ENCODE assay signal across 8 cellular contexts in the genomic region with DNA sequence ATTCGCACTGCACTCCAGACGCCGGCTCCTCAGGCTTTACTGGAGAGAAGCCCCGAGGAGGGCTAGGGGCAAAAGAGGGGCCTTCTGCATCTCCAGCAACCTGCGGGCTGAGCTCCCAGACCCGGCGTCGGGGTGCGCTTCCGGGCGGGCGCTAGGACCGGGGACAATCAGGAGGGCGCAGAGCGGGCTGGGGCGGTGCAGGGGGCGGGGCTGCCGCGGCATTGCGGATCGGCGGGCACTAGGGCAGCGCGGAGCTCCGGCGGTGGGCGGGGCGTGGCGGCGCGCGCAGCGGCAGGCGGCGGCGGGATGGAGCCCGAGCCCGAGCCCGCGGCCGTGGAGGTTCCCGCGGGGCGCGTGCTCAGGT. TPM values are rescaled to one million over a fixed set of nuclear protein-coding genes. Genes with fewer than 3 reads are reported as not detected.
DNase-seq lines count a peak whose midpoint lies in the region; ATAC-seq and TF ChIP-seq lines count a peak whose summit lies in the region.

A gene (plus strand): TSS at position 274 of the 364 bp plus-strand sequence. CDS start 33 bp downstream, at position 307.

- peaks cover 28% of the 10 kb centered on the region for H3K4me1 Mint-ChIP-seq in activated naive CD4-positive, alpha-beta T cell treated with anti-CD3 and anti-CD28 coated beads, Interleukin-2, amount 10 ng/mL, durations not matched to agents 7 days and 5 days

- peak within 1 kb of the TSS; percentile 87 for H3K27ac Mint-ChIP-seq in activated naive CD4-positive, alpha-beta T cell treated with anti-CD3 and anti-CD28 coated beads, Interleukin-2, amount 10 ng/mL, durations not matched to agents 7 days and 5 days

- peaks cover 35% of the 10 kb centered on the region for H3K27me3 Mint-ChIP-seq in activated naive CD4-positive, alpha-beta T cell treated with anti-CD3 and anti-CD28 coated beads, Interleukin-2, amount 10 ng/mL, durations not matched to agents 7 days and 5 days

- no peak for TF ChIP-seq RAD21 in SK-N-SH (IDR thresholded peaks at IDR 0.05; ENCODE audit: low read length)

- WGBS in SK-N-SH (ENCODE audit: low lambda C conversion rate): under 1% methylated on average over 25 of the region's 45 CpGs
- WGBS in gastroesophageal sphincter (ENCODE audit: low coverage in 1 of 2), 2 donors: no CpG with 5 or more reads among the region's 45 CpGs

- peak within 1 kb of the TSS; percentile 91 for H3K4me3 Mint-ChIP-seq in activated naive CD4-positive, alpha-beta T cell treated with anti-CD3 and anti-CD28 coated beads, Interleukin-2, amount 10 ng/mL, durations not matched to agents 7 days and 5 days

- CTCF ChIA-PET in HEK293 (lab: Yijun Ruan, JAX) (interaction anchor here (0.6 to 3.3 kb wide), 32 partner anchors 8 to 276 kb away, joined by 3 to 20 read pairs (median 4); a partner anchor contains a TSS), SK-N-SH (lab: Yijun Ruan, JAX) (interaction anchor here (0.6 to 4.2 kb wide), 59 partner anchors 9 to 558 kb away, joined by 3 to 37 read pairs (median 4); a partner anchor contains a TSS)
- CTCF ChIA-PET in activated naive CD4-positive, alpha-beta T cell treated with anti-CD3 and anti-CD28 coated beads, Interleukin-2, amount 10 ng/mL, durations not matched to agents 7 days and 5 days (lab: Charles Lee): interaction anchor here (0.7 to 1.6 kb wide), 9 partner anchors 16 to 117 kb away, joined by 3 to 8 read pairs (median 4); a partner anchor contains a TSS

- H3K4me3 ChIP-seq in HEK293 (ENCODE audit: low read depth, low read length) (peak within 1 kb of the TSS; percentile 87), NB4 (ENCODE audit: low read depth, low read length) (peak within 1 kb of the TSS; percentile 59), SK-N-SH (ENCODE audit: low read depth in 2 of 2, low read length in 1 of 2) (peak within 1 kb of the TSS; percentile 81 to 98), gastroesophageal sphincter (peak within 1 kb of the TSS; percentile 89 to 96)

- TF ChIP-seq CTCF in HEK293 (tag by site-specific recombination; IDR thresholded peaks at IDR 0.05) (no peak), NB4 (IDR thresholded peaks at IDR 0.05; ENCODE audit: low read depth, low read length) (no peak), SK-N-SH (IDR thresholded peaks at IDR 0.05) (no peak), gastroesophageal sphincter (IDR thresholded peaks at IDR 0.05) (no peak)

- H3K27ac ChIP-seq in HEK293 (ENCODE audit: extremely low read depth, low read depth, low read length) (peak within 1 kb of the TSS; percentile 71; the same call in 1 of the 2 replicates), SK-N-SH (ENCODE audit: low read depth in 2 of 2, low read length in 1 of 2) (peak within 1 kb of the TSS; percentile 45 to 88; a peak in 3 of 4 replicates), gastroesophageal sphincter (peak within 1 kb of the TSS; percentile 72 to 98 (median 90))

- H3K79me2 ChIP-seq in SK-N-SH (ENCODE audit: insufficient read depth): peaks cover 24% of the 10 kb centered on the region; the same call in 1 of the 2 replicates

- H3K36me3 Mint-ChIP-seq in activated naive CD4-positive, alpha-beta T cell treated with anti-CD3 and anti-CD28 coated beads, Interleukin-2, amount 10 ng/mL, durations not matched to agents 7 days and 5 days: peaks cover 23% of the 10 kb centered on the region

- H3K36me3 ChIP-seq in HEK293 (ENCODE audit: control insufficient read depth in 2 of 2, insufficient read depth in 1 of 2, low read length in 2 of 2) (peaks cover 22 to 51% of the 10 kb centered on the region in 2 experiments; a peak in 2 of 3 replicates), SK-N-SH (replicated peaks in 1 of 2; ENCODE audit: control insufficient read depth in 1 of 2, insufficient read depth in 2 of 2, low read length in 1 of 2) (peaks cover 10% of the 10 kb centered on the region in 2 experiments), gastroesophageal sphincter (peaks cover 0 to 27% of the 10 kb centered on the region in 2 donors)

- no peaks in the 10 kb centered on the region for H3K9me2 ChIP-seq in SK-N-SH

- POLR2A ChIA-PET in HEK293 (lab: Yijun Ruan, JAX): interaction anchor here (0.6 to 1.7 kb wide), 17 partner anchors 8 to 643 kb away, joined by 3 to 35 read pairs (median 4); a partner anchor contains a TSS
- POLR2A ChIA-PET in SK-N-SH (lab: Yijun Ruan, JAX): interaction anchor here (0.7 to 1.6 kb wide), 9 partner anchors 9 to 257 kb away, joined by 3 to 24 read pairs (median 4); a partner anchor contains a TSS

- peak within 1 kb of the TSS; percentile 100 for H3K4me2 ChIP-seq in SK-N-SH

- peak within 1 kb of the TSS; percentile 78 for H3K9ac ChIP-seq in SK-N-SH

- no peaks in the 10 kb centered on the region for H3K9me3 ChIP-seq in HEK293 (ENCODE audit: control insufficient read depth, insufficient read depth, low read depth, low read length)
- no peaks in the 10 kb centered on the region for H3K9me3 ChIP-seq in SK-N-SH
- H3K9me3 ChIP-seq in gastroesophageal sphincter: no peaks in the 10 kb centered on the region

- TF ChIP-seq EP300 in SK-N-SH (IDR thresholded peaks at IDR 0.05; ENCODE audit: borderline replicate concordance in 1 of 2, low read depth in 1 of 2, low read length in 1 of 2): 0 out of 4 replicates have a peak, but pooled peaks of 1 of the 2 experiments have one; percentile 14
- no peak for TF ChIP-seq EP300 in gastroesophageal sphincter (IDR thresholded peaks at IDR 0.05)

- in situ Hi-C loops in G401 (cut with HindIII; ENCODE audit: low sequenced_read_pairs): no loop called here

- peaks cover 28% of the 10 kb centered on the region for H4K20me1 ChIP-seq in SK-N-SH (ENCODE audit: insufficient read depth)

- H2AFZ ChIP-seq in SK-N-SH (ENCODE audit: low read depth): peak within 1 kb of the TSS; percentile 98

- TF ChIP-seq POLR2A in NB4 (IDR thresholded peaks at IDR 0.05; ENCODE audit: extremely low read depth, insufficient read length) (no peak), gastroesophageal sphincter (IDR thresholded peaks at IDR 0.05) (peak in 1 of 2 donors; percentile 47)

- DNase-seq in G401 (ENCODE audit: low spot score) (peak; percentile 92), NB4 (ENCODE audit: low read depth) (peak; percentile 90), SK-N-SH (peak; percentile 100), non-pigmented ciliary epithelial cell (ENCODE audit: low read depth) (peak; percentile 20), superior temporal gyrus (ENCODE audit: extremely low spot score) (peak; percentile 86)
- DNase-seq in activated naive CD4-positive, alpha-beta T cell treated with anti-CD3 and anti-CD28 coated beads, Interleukin-2, amount 10 ng/mL, durations not matched to agents 7 days and 5 days: peak; percentile 97

- H3K9me3 Mint-ChIP-seq in activated naive CD4-positive, alpha-beta T cell treated with anti-CD3 and anti-CD28 coated beads, Interleukin-2, amount 10 ng/mL, durations not matched to agents 7 days and 5 days: no peaks in the 10 kb centered on the region

- ATAC-seq in gastroesophageal sphincter: peak; percentile 90

- H3K27me3 ChIP-seq in SK-N-SH (ENCODE audit: insufficient read depth): no peaks in the 10 kb centered on the region
- H3K27me3 ChIP-seq in gastroesophageal sphincter: no peaks in the 10 kb centered on the region

- no peaks in the 10 kb centered on the region for H3F3A ChIP-seq in SK-N-SH (replicated peaks; ENCODE audit: insufficient read depth)

- H3K4me1 ChIP-seq in HEK293 (ENCODE audit: control insufficient read depth, insufficient read depth, low read length): no peaks in the 10 kb centered on the region
- peaks cover 0 to 33% of the 10 kb centered on the region in 2 experiments; a peak in 1 of 4 replicates for H3K4me1 ChIP-seq in SK-N-SH (ENCODE audit: control insufficient read depth in 1 of 2, insufficient read depth in 2 of 2, low read depth in 1 of 2, low read length in 1 of 2)
- peaks cover 0 to 61% (median 32%) of the 10 kb centered on the region in 3 donors for H3K4me1 ChIP-seq in gastroesophageal sphincter

TF ChIP-seq in HEK293, 187 proteins besides CTCF, POLR2A, EP300 and RAD21 (continues in another document):
- TF ChIP-seq ZNF311 (tag by site-specific recombination; IDR thresholded peaks at IDR 0.05; ENCODE audit: borderline replicate concordance): no peak
- TF ChIP-seq ZNF621 (tag by site-specific recombination; IDR thresholded peaks at IDR 0.05): no peak
- TF ChIP-seq ZBTB17 (tag by site-specific recombination; IDR thresholded peaks at IDR 0.05): peak; percentile 45
- TF ChIP-seq GLIS1 (tag by site-specific recombination; IDR thresholded peaks at IDR 0.05): no peak
- TF ChIP-seq ZNF76 (tag by site-specific recombination; IDR thresholded peaks at IDR 0.05; ENCODE audit: borderline replicate concordance, low read depth): peak; percentile 6; the same call in 1 of the 2 replicates

TF ChIP-seq in SK-N-SH, 30 proteins besides CTCF, POLR2A, EP300 and RAD21 (continues in another document):
- TF ChIP-seq ELF1 (IDR thresholded peaks at IDR 0.05): peak; percentile 94
- TF ChIP-seq MEF2A (IDR thresholded peaks at IDR 0.05; ENCODE audit: borderline replicate concordance, low read depth): no peak
- TF ChIP-seq MXI1 (IDR thresholded peaks at IDR 0.05; ENCODE audit: low read depth, low read length): peak; percentile 40
- TF ChIP-seq, protein P1, sequence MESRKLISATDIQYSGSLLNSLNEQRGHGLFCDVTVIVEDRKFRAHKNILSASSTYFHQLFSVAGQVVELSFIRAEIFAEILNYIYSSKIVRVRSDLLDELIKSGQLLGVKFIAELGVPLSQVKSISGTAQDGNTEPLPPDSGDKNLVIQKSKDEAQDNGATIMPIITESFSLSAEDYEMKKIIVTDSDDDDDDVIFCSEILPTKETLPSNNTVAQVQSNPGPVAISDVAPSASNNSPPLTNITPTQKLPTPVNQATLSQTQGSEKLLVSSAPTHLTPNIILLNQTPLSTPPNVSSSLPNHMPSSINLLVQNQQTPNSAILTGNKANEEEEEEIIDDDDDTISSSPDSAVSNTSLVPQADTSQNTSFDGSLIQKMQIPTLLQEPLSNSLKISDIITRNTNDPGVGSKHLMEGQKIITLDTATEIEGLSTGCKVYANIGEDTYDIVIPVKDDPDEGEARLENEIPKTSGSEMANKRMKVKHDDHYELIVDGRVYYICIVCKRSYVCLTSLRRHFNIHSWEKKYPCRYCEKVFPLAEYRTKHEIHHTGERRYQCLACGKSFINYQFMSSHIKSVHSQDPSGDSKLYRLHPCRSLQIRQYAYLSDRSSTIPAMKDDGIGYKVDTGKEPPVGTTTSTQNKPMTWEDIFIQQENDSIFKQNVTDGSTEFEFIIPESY (IDR thresholded peaks at IDR 0.05; ENCODE audit: borderline replicate concordance, low read depth): no peak; the same call in 1 of the 2 replicates
- TF ChIP-seq TCF12 (IDR thresholded peaks at IDR 0.05): no peak
- peak; percentile 68; the same call in 1 of the 2 replicates for TF ChIP-seq SIN3A (IDR thresholded peaks at IDR 0.05; ENCODE audit: borderline replicate concordance, low read depth, low read length)
- no peak for TF ChIP-seq JUND (IDR thresholded peaks at IDR 0.05)
- no peak for TF ChIP-seq NFIC (IDR thresholded peaks at IDR 0.05; ENCODE audit: borderline replicate concordance)

RNA-seq across cellular contexts. Expression of the gene that starts here (rescaled TPM):
- total RNA-seq in G401 (2014; rRNA removed; shearing (Covaris generic)): 47.2 and 56.3 TPM in 2 replicates
- 29.8 and 37.7 TPM in 2 replicates for polyA plus RNA-seq in SK-N-SH (2012; rRNA removed)
- polyA plus RNA-seq in SK-N-SH (2012; cell fraction: cytosol; rRNA removed): 14.2 and 21.1 TPM in 2 replicates
- polyA plus RNA-seq in SK-N-SH (2012; cell fraction: nucleus; rRNA removed): 85.0 and 113 TPM in 2 replicates
- total RNA-seq in gastroesophageal sphincter: 10 to 100 TPM; 15.8 to 26.5 (median 17.1) TPM

Comparison
In these comparisons a context has a peak if more than half of its experiments do, and no peak if none do; other contexts are left out.
1. Peak in every context shown above with its lines: DNase-seq, ATAC-seq, H3K4me3 ChIP-seq and H3K27ac ChIP-seq.
2. DNase-seq: peak in every context shown above with its lines; median percentile 100 in SK-N-SH; 97 in activated naive CD4-positive, alpha-beta T cell treated with anti-CD3 and anti-CD28 coated beads, Interleukin-2, amount 10 ng/mL, durations not matched to agents 7 days and 5 days; 92 in G401; 90 in NB4; 86 in superior temporal gyrus; 20 in non-pigmented ciliary epithelial cell.